ENCODE assay signal across 1 cellular context in the genomic region with DNA sequence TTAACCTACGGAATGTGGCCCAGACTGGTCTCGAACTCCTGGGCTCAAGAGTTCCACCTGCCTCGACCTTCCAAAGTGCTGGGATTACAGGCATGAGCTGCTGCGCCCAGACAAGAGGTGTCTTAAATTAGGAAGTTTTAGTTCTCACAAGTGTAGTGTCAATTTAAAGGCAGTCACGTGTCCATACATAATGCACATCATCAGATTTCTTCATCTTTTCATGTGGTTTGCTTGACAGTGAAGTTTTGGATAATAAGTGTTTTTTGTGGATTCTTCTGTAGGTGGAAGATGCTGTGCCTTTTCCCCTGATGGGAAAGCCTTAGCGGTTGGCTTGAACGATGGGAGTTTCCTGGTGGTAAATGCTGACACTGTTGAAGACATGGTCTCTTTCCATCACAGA.
TF ChIP-seq lines count a peak whose summit lies in the region.

No MANE protein-coding gene starts in this region.

TF ChIP-seq in HCT116, 20 proteins besides CTCF, POLR2A, EP300 and RAD21 (continued from another document):
- TF ChIP-seq REST (IDR thresholded peaks at IDR 0.05; ENCODE audit: low read depth) (no peak), FOSL1 (IDR thresholded peaks at IDR 0.05; ENCODE audit: low read depth) (no peak), SRF (IDR thresholded peaks at IDR 0.05; ENCODE audit: low read depth) (no peak)
